In the genomic region with DNA sequence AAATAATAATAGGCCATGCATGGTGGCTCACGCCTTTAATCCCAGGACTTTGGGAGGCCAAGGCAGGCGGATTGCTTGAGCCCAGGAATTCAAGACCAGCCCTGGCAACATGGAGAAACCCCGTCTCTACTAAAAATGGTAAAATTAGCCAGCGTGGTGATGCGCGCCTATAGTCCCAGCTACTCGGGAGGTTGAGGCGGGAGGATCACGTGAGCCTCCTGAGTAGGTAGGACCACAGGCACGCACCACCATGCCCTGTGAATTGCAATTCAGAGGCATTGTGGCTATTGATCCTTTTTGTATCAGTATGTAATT, we compare ENCODE assay signal across 9 cellular contexts. TPM values are rescaled to one million over a fixed set of nuclear protein-coding genes. Genes with fewer than 3 reads are reported as not detected.
A peak's percentile ranks its signal among the peaks of the same experiment; 100 is the strongest.
DNase-seq lines count a peak whose midpoint lies in the region; ATAC-seq and TF ChIP-seq lines count a peak whose summit lies in the region.
"Had no signal": no experiment of that assay in that cellular context is flagged by ENCODE, and none has a peak within 500 bp of the region (broad histone marks: within the 10 kb centered on the region; RNA-seq: fewer than 3 reads in every experiment).

No MANE protein-coding gene starts in this region.

- no peaks in the 10 kb centered on the region for H3K27me3 Mint-ChIP-seq in CD8-positive, alpha-beta T cell (ENCODE audit: low read depth)

- peaks cover 68% of the 10 kb centered on the region for H3K4me1 Mint-ChIP-seq in CD8-positive, alpha-beta T cell (ENCODE audit: low read depth)

- no peaks in the 10 kb centered on the region for H3K9me3 Mint-ChIP-seq in CD8-positive, alpha-beta T cell

- peaks cover 65% of the 10 kb centered on the region for H3K36me3 Mint-ChIP-seq in CD8-positive, alpha-beta T cell

- no peaks in the 10 kb centered on the region for H3K36me3 ChIP-seq in CD8-positive, alpha-beta T cell (ENCODE audit: insufficient read depth, low read length)
- no peaks in the 10 kb centered on the region for H3K36me3 ChIP-seq in colonic mucosa
- H3K36me3 ChIP-seq in sigmoid colon: no peaks in the 10 kb centered on the region
- no peaks in the 10 kb centered on the region for H3K36me3 ChIP-seq in PC-3 (ENCODE audit: low read depth, low read length)

- intact Hi-C loops in CD8-positive, alpha-beta T cell (cut with DNase I, micrococcal nuclease): loop anchor here (1.0 to 10.0 kb wide), 3 partner anchors 9 to 926 kb away; a partner anchor contains a TSS
- intact Hi-C loops in colonic mucosa (cut with DNase I): no loop called here
- intact Hi-C loops in sigmoid colon (cut with DNase I): no loop called here
- intact Hi-C loops in PC-3 (cut with micrococcal nuclease): no loop called here

- CTCF ChIA-PET in CD8-positive, alpha-beta T cell (lab: Charles Lee): interaction anchor here (1.0 to 3.4 kb wide), 6 partner anchors 8 to 189 kb away, joined by 3 to 21 read pairs (median 3); a partner anchor contains a TSS
- CTCF ChIA-PET in PC-3 (lab: Charles Lee): no interaction called here

- no peaks in the 10 kb centered on the region for H4K20me1 ChIP-seq in PC-3 (ENCODE audit: low read length)

- TF ChIP-seq POLR2A in NB4 (IDR thresholded peaks at IDR 0.05; ENCODE audit: extremely low read depth, insufficient read length): no peak
- TF ChIP-seq POLR2A in sigmoid colon (IDR thresholded peaks at IDR 0.05): no peak

- peak overlapping the region; percentile 71 for H3K4me3 ChIP-seq in CD8-positive, alpha-beta T cell (ENCODE audit: low read depth, low read length)
- H3K4me3 ChIP-seq in NB4 (ENCODE audit: low read depth, low read length) (peak overlapping the region; percentile 98), colonic mucosa (peak overlapping the region; percentile 32), sigmoid colon (peak overlapping the region in 1 of 4 donors; percentile 42), PC-3 (ENCODE audit: low read length) (no peak overlapping the region)

- H3K4me1 ChIP-seq in CD8-positive, alpha-beta T cell (ENCODE audit: insufficient read depth, low read length): peaks cover 46% of the 10 kb centered on the region
- no peaks in the 10 kb centered on the region for H3K4me1 ChIP-seq in colonic mucosa
- peaks cover 0 to 13% (median 8%) of the 10 kb centered on the region in 4 donors for H3K4me1 ChIP-seq in sigmoid colon
- H3K4me1 ChIP-seq in PC-3 (ENCODE audit: insufficient read depth, low read length): peaks cover 17% of the 10 kb centered on the region

- H3K4me3 Mint-ChIP-seq in CD8-positive, alpha-beta T cell: peak overlapping the region; percentile 100

- no peaks in the 10 kb centered on the region for H3F3A ChIP-seq in PC-3 (ENCODE audit: low read length, unreplicated experiment)

- H3K4me2 ChIP-seq in PC-3 (ENCODE audit: low read length): no peak overlapping the region

- H3K9me3 ChIP-seq in CD8-positive, alpha-beta T cell (ENCODE audit: low read length): no peaks in the 10 kb centered on the region
- H3K9me3 ChIP-seq in colonic mucosa: no peaks in the 10 kb centered on the region
- no peaks in the 10 kb centered on the region for H3K9me3 ChIP-seq in sigmoid colon
- H3K9me3 ChIP-seq in PC-3 (ENCODE audit: low read length): no peaks in the 10 kb centered on the region

- BruUV-seq in PC-3 (replicated peaks; lab: Mats Ljungman, UMichigan): no TSS peak

- TF ChIP-seq EP300 in sigmoid colon (IDR thresholded peaks at IDR 0.05): no peak

- no peak for TF ChIP-seq CTCF in CD8-positive, alpha-beta T cell (IDR thresholded peaks at IDR 0.05)
- TF ChIP-seq CTCF in NB4 (IDR thresholded peaks at IDR 0.05; ENCODE audit: low read depth, low read length): no peak
- no peak for TF ChIP-seq CTCF in colonic mucosa (IDR thresholded peaks at IDR 0.05)
- TF ChIP-seq CTCF in sigmoid colon (IDR thresholded peaks at IDR 0.05): no peak
- no peak for TF ChIP-seq CTCF in PC-3 (conservative IDR thresholded peaks at IDR 0.05; ENCODE audit: low read depth, low read length)

- H2AFZ ChIP-seq in PC-3 (ENCODE audit: low read length): no peak overlapping the region

- no peaks in the 10 kb centered on the region for H3K9me2 ChIP-seq in PC-3 (replicated peaks; ENCODE audit: low read length)

- H3K9ac ChIP-seq in colonic mucosa (ENCODE audit: low read depth in 2 of 2, low read length in 2 of 2) (peak overlapping the region in 1 of 2 donors; percentile 38), PC-3 (ENCODE audit: low read length) (no peak overlapping the region)

- no peak for ATAC-seq in CD8-positive, alpha-beta T cell
- ATAC-seq in HG02970 (IDR thresholded peaks at IDR 0.05; ENCODE audit: low FRiP score, unreplicated experiment) (no peak), PC-3 (no peak)

- H3K27ac ChIP-seq in CD8-positive, alpha-beta T cell (ENCODE audit: low read depth, low read length): peak overlapping the region; percentile 90
- H3K27ac ChIP-seq in colonic mucosa (peak overlapping the region; percentile 76), sigmoid colon (peak overlapping the region in 3 of 4 donors; percentile 56 to 77 (median 65)), PC-3 (ENCODE audit: low read length) (no peak overlapping the region)

- POLR2A ChIA-PET in CD8-positive, alpha-beta T cell (lab: Charles Lee): interaction anchor here (1.1 to 4.7 kb wide), 7 partner anchors 11 to 188 kb away, joined by 3 to 44 read pairs (median 14); a partner anchor contains a TSS
- POLR2A ChIA-PET in PC-3 (lab: Charles Lee; ENCODE audit: unreplicated experiment): no interaction called here

- peak overlapping the region; percentile 99 for H3K27ac Mint-ChIP-seq in CD8-positive, alpha-beta T cell

- no peaks in the 10 kb centered on the region for H3K79me2 ChIP-seq in PC-3 (ENCODE audit: low read length)

- DNase-seq in CD8-positive, alpha-beta T cell: peak in 2 of 7 experiments; percentile 26 to 33
- no peak for DNase-seq in NB4 (ENCODE audit: low read depth)
- DNase-seq in colonic mucosa: peak; percentile 20
- no peak for DNase-seq in sigmoid colon
- no peak for DNase-seq in NCI-H2196 treated with DMSO at 0.1 percent for 48 hours (lab: John Stamatoyannopoulos, UW; ENCODE audit: unreplicated experiment)
- DNase-seq in NCI-H2029 treated with DMSO at 0.1 percent for 48 hours (lab: John Stamatoyannopoulos, UW): no peak
- no peak for DNase-seq in PC-3
- DNase-seq: kidney had no signal

- no peaks in the 10 kb centered on the region for H3K27me3 ChIP-seq in CD8-positive, alpha-beta T cell (ENCODE audit: insufficient read depth, low read length)
- H3K27me3 ChIP-seq in colonic mucosa (no peaks in the 10 kb centered on the region), sigmoid colon (no peaks in the 10 kb centered on the region), PC-3 (ENCODE audit: low read length) (no peaks in the 10 kb centered on the region)

- 60 to 85% methylated on average over 10 of the region's 10 CpGs for WGBS in sigmoid colon, 2 donors

RNA-seq across cellular contexts. Expression of a gene that starts 2.3 kb away (rescaled TPM):
- total RNA-seq in CD8-positive, alpha-beta T cell: 100 to 1,000 TPM; 769 to 790 TPM
- total RNA-seq in colonic mucosa (10 to 100 TPM; 21.5 to 40.8 TPM), sigmoid colon (10 to 100 TPM; 21.0 to 71.4 (median 48.8) TPM), PC-3 (2014; rRNA removed) (10.4 and 12.4 TPM in 2 replicates)
- polyA plus RNA-seq in sigmoid colon: 100 to 1,000 TPM in 1 of 3 donors, 10 to 100 TPM in 2; 89.5 to 304 (median 93.4) TPM

RNA-seq across cellular contexts. Expression of a gene that starts 13.8 kb away (rescaled TPM):
- total RNA-seq in CD8-positive, alpha-beta T cell: not detected
- total RNA-seq in colonic mucosa (not detected), sigmoid colon (not detected), PC-3 (2014; rRNA removed) (not detected in 2 replicates)
- polyA plus RNA-seq in sigmoid colon: not detected
- total RNA-seq: kidney had no signal

RNA-seq across cellular contexts. Expression of a gene that starts 20.7 kb away (rescaled TPM):
- 10 to 100 TPM in 1 of 2 experiments, 1 to 10 TPM in 1; 9.5 to 11.1 TPM for total RNA-seq in CD8-positive, alpha-beta T cell
- 1 to 10 TPM in 1 of 2 donors, under 1 TPM in 1; 0.52 to 2.1 TPM for total RNA-seq in colonic mucosa
- not detected for total RNA-seq in sigmoid colon
- 1 to 10 TPM in 1 of 3 donors, under 1 TPM in 2; 0.23 to 2.3 (median 0.60) TPM for polyA plus RNA-seq in sigmoid colon
- total RNA-seq in PC-3 (2014; rRNA removed): not detected in 2 replicates

Comparison
In these comparisons a context has a peak if more than half of its experiments do, and no peak if none do; other contexts are left out.
1. RNA of a gene that starts 2.3 kb away (total RNA-seq): 769 to 790 TPM in CD8-positive, alpha-beta T cell; 21.0 to 71.4 TPM in sigmoid colon, 21.5 to 40.8 TPM in colonic mucosa and 10.4 to 12.4 TPM in PC-3; every median in the first group is over 10 times any median in the second.
2. intact Hi-C loops: an anchor here in CD8-positive, alpha-beta T cell (1.0 to 10.0 kb wide); none called in colonic mucosa, sigmoid colon and PC-3.